Comparison of ENCODE assay signal across 8 cellular contexts in genomic region chr1:150213170-150214098, GRCh38. TPM values are rescaled to one million over a fixed set of nuclear protein-coding genes. Genes with fewer than 3 reads are reported as not detected.
DNase-seq lines count a peak whose midpoint lies in the region; ATAC-seq, FAIRE-seq and TF ChIP-seq lines count a peak whose summit lies in the region.

No MANE protein-coding gene starts in this region.

- DNase-seq in DMS114 treated with DMSO at 0.1 percent for 48 hours (lab: John Stamatoyannopoulos, UW; ENCODE audit: unreplicated experiment) (peak; percentile 97), Kasumi-1 (lab: John Stamatoyannopoulos, UW) (peak; percentile 96 to 97), SK-N-MC (ENCODE audit: low read depth, low spot score) (peak; percentile 70), Right ventricle myocardium superior (peak; percentile 98), pancreas (peak; percentile 90 to 98 (median 94)), thyroid gland (peak; percentile 96 to 97)
- DNase-seq in activated naive CD8-positive, alpha-beta T cell treated with anti-CD3 and anti-CD28 coated beads, Interleukin-2, amount 10 ng/mL, durations not matched to agents 7 days and 5 days, result peak; percentile 88

- peaks cover 15% of the 10 kb centered on the region for H3K4me1 Mint-ChIP-seq in activated naive CD8-positive, alpha-beta T cell treated with anti-CD3 and anti-CD28 coated beads, Interleukin-2, amount 10 ng/mL, durations not matched to agents 7 days and 5 days

- ATAC-seq in GM21619 (IDR thresholded peaks at IDR 0.05; ENCODE audit: unreplicated experiment) (peak; percentile 94), Right ventricle myocardium superior (ENCODE audit: poor library complexity) (peak; percentile 100), pancreas (peak; percentile 99 to 100 (median 100))
- peak; percentile 100 for ATAC-seq in activated naive CD8-positive, alpha-beta T cell treated with anti-CD3 and anti-CD28 coated beads, Interleukin-2, amount 10 ng/mL, durations not matched to agents 7 days and 5 days (ENCODE audit: low read depth)

- H3K27me3 ChIP-seq in pancreas (no peaks in the 10 kb centered on the region), thyroid gland (no peaks in the 10 kb centered on the region)

- H3K9ac ChIP-seq in SK-N-MC (ENCODE audit: insufficient read length), result peak overlapping the region; percentile 60

- peak overlapping the region; percentile 85 for H3K4me3 Mint-ChIP-seq in activated naive CD8-positive, alpha-beta T cell treated with anti-CD3 and anti-CD28 coated beads, Interleukin-2, amount 10 ng/mL, durations not matched to agents 7 days and 5 days

- H3K9me3 ChIP-seq in SK-N-MC (ENCODE audit: low read depth, low read length) (no peaks in the 10 kb centered on the region), pancreas (no peaks in the 10 kb centered on the region), thyroid gland (no peaks in the 10 kb centered on the region)

- TF ChIP-seq CTCF in pancreas (IDR thresholded peaks at IDR 0.05) (no peak), thyroid gland (IDR thresholded peaks at IDR 0.05) (peak in 2 of 6 experiments; percentile 31 to 38)

- H3K27ac ChIP-seq in SK-N-MC (peak overlapping the region; percentile 52), pancreas (peak overlapping the region; percentile 51 to 85 (median 68)), thyroid gland (peak overlapping the region; percentile 44 to 69 (median 67))

- H3K36me3 Mint-ChIP-seq in activated naive CD8-positive, alpha-beta T cell treated with anti-CD3 and anti-CD28 coated beads, Interleukin-2, amount 10 ng/mL, durations not matched to agents 7 days and 5 days, result peaks cover 3% of the 10 kb centered on the region

- no peaks in the 10 kb centered on the region for H3K9me3 Mint-ChIP-seq in activated naive CD8-positive, alpha-beta T cell treated with anti-CD3 and anti-CD28 coated beads, Interleukin-2, amount 10 ng/mL, durations not matched to agents 7 days and 5 days

- H3K4me3 ChIP-seq in SK-N-MC (peak overlapping the region; percentile 68), pancreas (peak overlapping the region in 2 of 4 donors; percentile 39 to 47), thyroid gland (replicated peaks in 1 of 3) (peak overlapping the region in 1 of 3 donors; percentile 13)

- 14 to 15% methylated on average over 38 of the region's 38 CpGs for WGBS in pancreas, 2 donors
- WGBS in thyroid gland, 2 donors, result 17 to 22% methylated on average over 31 to 38 of the region's 38 CpGs

- H3K36me3 ChIP-seq in SK-N-MC (ENCODE audit: insufficient read depth, low read length) (peaks cover 12% of the 10 kb centered on the region), pancreas (no peaks in the 10 kb centered on the region), thyroid gland (no peaks in the 10 kb centered on the region)

- intact Hi-C loops in Right ventricle myocardium superior (cut with DNase I) (no loop called here), pancreas (cut with DNase I) (no loop called here), thyroid gland (cut with DNase I) (no loop called here)

- H3K27ac Mint-ChIP-seq in activated naive CD8-positive, alpha-beta T cell treated with anti-CD3 and anti-CD28 coated beads, Interleukin-2, amount 10 ng/mL, durations not matched to agents 7 days and 5 days, result peak overlapping the region; percentile 95

- peak in 1 of 2 donors; percentile 64 for TF ChIP-seq POLR2A in thyroid gland (IDR thresholded peaks at IDR 0.05)

- peaks cover 5% of the 10 kb centered on the region for H3K27me3 Mint-ChIP-seq in activated naive CD8-positive, alpha-beta T cell treated with anti-CD3 and anti-CD28 coated beads, Interleukin-2, amount 10 ng/mL, durations not matched to agents 7 days and 5 days

- POLR2A ChIA-PET in activated naive CD8-positive, alpha-beta T cell treated with anti-CD3 and anti-CD28 coated beads, Interleukin-2, amount 10 ng/mL, durations not matched to agents 7 days and 5 days (lab: Charles Lee), result interaction anchor here (0.6 to 3.1 kb wide), 3 partner anchors 10 to 326 kb away, joined by 3 to 21 read pairs (median 8); partner anchors contain the start of gene ANP32E

- peak; percentile 32 for FAIRE-seq in pancreas (lab: Jason Lieb, UNC)

- H3K4me1 ChIP-seq in pancreas (no peaks in the 10 kb centered on the region), thyroid gland (peaks cover 5% of the 10 kb centered on the region in 2 donors)

RNA-seq across cellular contexts. Expression of gene ANP32E, which starts 22.5 kb away (rescaled TPM):
- total RNA-seq in activated naive CD8-positive, alpha-beta T cell treated with anti-CD3 and anti-CD28 coated beads, Interleukin-2, amount 10 ng/mL, durations not matched to agents 7 days and 5 days, result 100 to 1,000 TPM; 113 to 115 TPM
- total RNA-seq in Right ventricle myocardium superior (24.9 TPM), pancreas (10 to 100 TPM in 3 of 6 donors, 1 to 10 TPM in 3; 4.8 to 10.7 (median 8.2) TPM), thyroid gland (10 to 100 TPM; 19.3 to 25.8 (median 24.5) TPM)
- polyA plus RNA-seq in pancreas, result 10 to 100 TPM in 1 of 2 donors, 1 to 10 TPM in 1; 7.1 to 15.3 TPM

RNA-seq across cellular contexts. Expression of gene CA14, which starts 44.1 kb away (rescaled TPM):
- total RNA-seq in activated naive CD8-positive, alpha-beta T cell treated with anti-CD3 and anti-CD28 coated beads, Interleukin-2, amount 10 ng/mL, durations not matched to agents 7 days and 5 days, result not detected
- total RNA-seq in Right ventricle myocardium superior, result 14.0 TPM
- under 1 TPM in 1 of 6 donors, not detected in 5; 0.19 TPM for total RNA-seq in pancreas
- under 1 TPM; 0.14 to 0.19 TPM for polyA plus RNA-seq in pancreas
- total RNA-seq in thyroid gland, result under 1 TPM in 2 of 4 donors, not detected in 2; 0.22 to 0.27 TPM

RNA-seq across cellular contexts. Expression of gene APH1A, which starts 55.4 kb away (rescaled TPM):
- 100 to 1,000 TPM; 127 to 128 TPM for total RNA-seq in activated naive CD8-positive, alpha-beta T cell treated with anti-CD3 and anti-CD28 coated beads, Interleukin-2, amount 10 ng/mL, durations not matched to agents 7 days and 5 days
- total RNA-seq in Right ventricle myocardium superior (53.6 TPM), pancreas (10 to 100 TPM; 43.8 to 71.2 (median 56.6) TPM), thyroid gland (100 to 1,000 TPM; 114 to 133 (median 116) TPM)
- polyA plus RNA-seq in pancreas, result 10 to 100 TPM; 59.8 to 78.0 TPM

RNA-seq across cellular contexts. Expression of gene C1orf54, which starts 59.2 kb away (rescaled TPM):
- 1 to 10 TPM; 1.7 to 3.5 TPM for total RNA-seq in activated naive CD8-positive, alpha-beta T cell treated with anti-CD3 and anti-CD28 coated beads, Interleukin-2, amount 10 ng/mL, durations not matched to agents 7 days and 5 days
- total RNA-seq in Right ventricle myocardium superior, result 8.8 TPM
- 1 to 10 TPM in 4 of 6 donors, under 1 TPM in 2; 0.69 to 4.8 (median 2.0) TPM for total RNA-seq in pancreas
- 1 to 10 TPM; 5.3 to 5.8 TPM for polyA plus RNA-seq in pancreas
- total RNA-seq in thyroid gland, result 10 to 100 TPM in 1 of 4 donors, 1 to 10 TPM in 3; 2.7 to 11.7 (median 4.3) TPM
